ENCODE assay signal across 10 cellular contexts in the genomic region with DNA sequence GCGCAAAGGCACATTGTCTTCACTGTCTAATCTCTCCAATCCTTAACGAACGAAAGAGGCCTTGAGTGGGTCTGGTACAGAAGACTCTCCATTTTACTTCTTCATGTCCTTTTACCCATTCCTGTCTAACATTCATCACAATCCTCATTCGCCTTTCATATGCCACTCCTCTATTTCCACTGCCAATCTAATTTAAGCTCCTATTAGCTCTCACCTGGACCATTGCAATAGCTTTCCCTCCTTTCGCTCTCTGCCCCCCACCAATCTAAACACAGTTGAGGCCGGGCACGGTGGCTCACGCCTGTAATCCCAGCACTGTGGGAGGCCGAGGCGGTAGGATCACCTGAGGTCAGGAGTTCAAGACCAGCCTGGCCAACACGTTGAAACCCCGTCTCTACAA. TPM values are rescaled to one million over a fixed set of nuclear protein-coding genes. Genes with fewer than 3 reads are reported as not detected.
DNase-seq lines count a peak whose midpoint lies in the region; ATAC-seq, FAIRE-seq and TF ChIP-seq lines count a peak whose summit lies in the region.
"Had no signal": no experiment of that assay in that cellular context is flagged by ENCODE, and none has a peak within 500 bp of the region (broad histone marks: within the 10 kb centered on the region; RNA-seq: fewer than 3 reads in every experiment).

No MANE protein-coding gene starts in this region.

- H3K23ac ChIP-seq in mesendoderm (ENCODE audit: low read length), result no peak overlapping the region

- H3K9me3 Mint-ChIP-seq in activated naive CD8-positive, alpha-beta T cell (ENCODE audit: low read depth), result no peaks in the 10 kb centered on the region

- H3K4me2 ChIP-seq in mesendoderm (ENCODE audit: low read length), result no peak overlapping the region

- 100% methylated on average over 1 of the region's 12 CpGs for WGBS in mesendoderm (ENCODE audit: extremely low coverage, insufficient coverage, low lambda C conversion rate)
- 70 to 75% (median 74%) methylated on average over 12 of the region's 12 CpGs for WGBS in small intestine, 3 donors

- H3K27me3 ChIP-seq in right atrium auricular region (no peaks in the 10 kb centered on the region), mesendoderm (ENCODE audit: insufficient read depth, low read length, poor library complexity) (no peaks in the 10 kb centered on the region), uterus (no peaks in the 10 kb centered on the region), small intestine (ENCODE audit: control insufficient read depth in 2 of 2, insufficient read depth in 2 of 2, low read length in 2 of 2) (no peaks in the 10 kb centered on the region)

- peaks cover 18% of the 10 kb centered on the region for H3K79me2 ChIP-seq in mesendoderm (ENCODE audit: control insufficient read depth, insufficient read depth, low read length)

- H3K4ac ChIP-seq in mesendoderm (ENCODE audit: low read depth, low read length), result peak overlapping the region; percentile 20

- H3K79me1 ChIP-seq in mesendoderm (ENCODE audit: low read length), result peaks cover 6% of the 10 kb centered on the region

- peak overlapping the region; percentile 44 for H4K5ac ChIP-seq in mesendoderm (ENCODE audit: low read length)

- H3K36me3 Mint-ChIP-seq in activated naive CD8-positive, alpha-beta T cell, result no peaks in the 10 kb centered on the region

- H2AK5ac ChIP-seq in mesendoderm (ENCODE audit: low read length), result no peak overlapping the region

- H2BK5ac ChIP-seq in mesendoderm (ENCODE audit: low read length), result no peak overlapping the region

- H3K4me3 ChIP-seq in right atrium auricular region (peak overlapping the region; percentile 74 to 86), mesendoderm (ENCODE audit: low read length) (no peak overlapping the region), uterus (peak overlapping the region; percentile 69 to 81), small intestine (ENCODE audit: low read depth in 1 of 2, low read length in 2 of 2) (peak overlapping the region in 1 of 2 donors; percentile 64)

- no peak overlapping the region for H2BK120ac ChIP-seq in mesendoderm (ENCODE audit: low read depth, low read length)

- H3K36me3 ChIP-seq in right atrium auricular region (no peaks in the 10 kb centered on the region), mesendoderm (ENCODE audit: control insufficient read depth, insufficient read depth, low read length) (no peaks in the 10 kb centered on the region), uterus (no peaks in the 10 kb centered on the region), small intestine (ENCODE audit: control insufficient read depth in 2 of 2, insufficient read depth in 2 of 2, low read length in 2 of 2) (no peaks in the 10 kb centered on the region)

- H3K9ac ChIP-seq in mesendoderm (ENCODE audit: low read length), result no peak overlapping the region

- no peak overlapping the region for H4K8ac ChIP-seq in mesendoderm (ENCODE audit: low read depth, low read length)

- H3K4me1 ChIP-seq in right atrium auricular region (peaks cover 0 to 21% of the 10 kb centered on the region in 2 donors), mesendoderm (ENCODE audit: control insufficient read depth, low read depth, low read length) (no peaks in the 10 kb centered on the region), uterus (peaks cover 9 to 11% of the 10 kb centered on the region in 2 donors), small intestine (ENCODE audit: control insufficient read depth in 2 of 2, insufficient read depth in 1 of 2, low read depth in 1 of 2, low read length in 1 of 2) (peaks cover 0 to 5% of the 10 kb centered on the region in 2 donors)

- H3K4me3 Mint-ChIP-seq in activated naive CD8-positive, alpha-beta T cell, result peak overlapping the region; percentile 87

- ATAC-seq in Right ventricle myocardium inferior, result no peak
- ATAC-seq in GM18907 (IDR thresholded peaks at IDR 0.05; ENCODE audit: unreplicated experiment), result no peak

- H3K56ac ChIP-seq in mesendoderm (ENCODE audit: low read length), result peak overlapping the region; percentile 59

- no peak overlapping the region for H2BK15ac ChIP-seq in mesendoderm (replicated peaks; ENCODE audit: low read depth)

- H3K4me1 Mint-ChIP-seq in activated naive CD8-positive, alpha-beta T cell (ENCODE audit: low read depth), result peaks cover 21% of the 10 kb centered on the region

- H3K27ac ChIP-seq in right atrium auricular region (no peak overlapping the region), mesendoderm (ENCODE audit: low read depth, low read length) (no peak overlapping the region), uterus (no peak overlapping the region), small intestine (ENCODE audit: low read depth in 1 of 2, low read length in 1 of 2) (no peak overlapping the region)

- intact Hi-C loops in Right ventricle myocardium inferior (cut with DNase I), result no loop called here
- intact Hi-C loops in uterus (cut with DNase I; ENCODE audit: low total_unique reads), result no loop called here

- H3K9me3 ChIP-seq in right atrium auricular region (no peaks in the 10 kb centered on the region), uterus (no peaks in the 10 kb centered on the region), small intestine (ENCODE audit: control insufficient read depth, low read depth) (no peaks in the 10 kb centered on the region)

- TF ChIP-seq CTCF in right atrium auricular region (IDR thresholded peaks at IDR 0.05) (no peak), uterus (IDR thresholded peaks at IDR 0.05) (no peak)

- H3K27me3 Mint-ChIP-seq in activated naive CD8-positive, alpha-beta T cell, result no peaks in the 10 kb centered on the region

- DNase-seq in right atrium auricular region (ENCODE audit: low spot score) (no peak), Right ventricle myocardium inferior (ENCODE audit: missing footprints) (no peak), mesendoderm (no peak), uterus (peak in 1 of 2 donors; percentile 19), inferior parietal cortex (ENCODE audit: extremely low spot score) (no peak), small intestine (no peak)
- DNase-seq: kidney glomerular epithelial cell had no signal

- TF ChIP-seq POLR2A in uterus (IDR thresholded peaks at IDR 0.05), result no peak

- no peak for FAIRE-seq in small intestine (lab: Jason Lieb, UNC)
- FAIRE-seq: D721Med had no signal

- no peak overlapping the region for H3K18ac ChIP-seq in mesendoderm (ENCODE audit: low read length)

- H3K27ac Mint-ChIP-seq in activated naive CD8-positive, alpha-beta T cell, result peak overlapping the region; percentile 58

RNA-seq across cellular contexts. Expression of gene SLFN14, which starts 6.3 kb away (rescaled TPM):
- not detected for total RNA-seq in right atrium auricular region
- not detected for total RNA-seq in Right ventricle myocardium inferior
- polyA plus RNA-seq in mesendoderm (2013, experiment 1 of 2), result not detected
- not detected for polyA plus RNA-seq in mesendoderm (2013, experiment 2 of 2)
- under 1 TPM in 1 of 4 donors, not detected in 3; 0.76 TPM for total RNA-seq in uterus
- polyA plus RNA-seq in small intestine, result not detected

RNA-seq across cellular contexts. Expression of gene PEX12, which starts 11.4 kb away (rescaled TPM):
- total RNA-seq in right atrium auricular region (1 to 10 TPM; 8.7 to 8.9 TPM), Right ventricle myocardium inferior (7.0 TPM), uterus (10 to 100 TPM in 1 of 4 donors, 1 to 10 TPM in 3; 5.3 to 15.9 (median 8.6) TPM)
- polyA plus RNA-seq in mesendoderm (2013, experiment 1 of 2), result 3.1 TPM
- polyA plus RNA-seq in mesendoderm (2013, experiment 2 of 2), result 2.9 TPM
- 1 to 10 TPM; 2.9 to 3.6 (median 3.2) TPM for polyA plus RNA-seq in small intestine

RNA-seq across cellular contexts. Expression of gene AP2B1, which starts 20.2 kb away (rescaled TPM):
- total RNA-seq in right atrium auricular region (10 to 100 TPM; 79.8 to 80.1 TPM), Right ventricle myocardium inferior (117 TPM), uterus (100 to 1,000 TPM in 1 of 4 donors, 10 to 100 TPM in 3; 40.7 to 124 (median 61.5) TPM)
- 92.8 TPM for polyA plus RNA-seq in mesendoderm (2013, experiment 1 of 2)
- 92.2 TPM for polyA plus RNA-seq in mesendoderm (2013, experiment 2 of 2)
- 10 to 100 TPM; 28.9 to 59.1 (median 31.6) TPM for polyA plus RNA-seq in small intestine

RNA-seq across cellular contexts. Expression of gene SLFN12L, which starts 29.5 kb away (rescaled TPM):
- under 1 TPM; 0.22 to 0.59 TPM for total RNA-seq in right atrium auricular region
- 0.32 TPM for total RNA-seq in Right ventricle myocardium inferior
- polyA plus RNA-seq in mesendoderm (2013, experiment 1 of 2), result not detected
- not detected for polyA plus RNA-seq in mesendoderm (2013, experiment 2 of 2)
- 1 to 10 TPM in 2 of 4 donors, under 1 TPM in 2; 0.55 to 2.8 (median 1.4) TPM for total RNA-seq in uterus
- polyA plus RNA-seq in small intestine, result under 1 TPM in 1 of 3 donors, not detected in 2; 0.34 TPM
